17 cellular contexts compared by ENCODE assay signal in genomic region chr6:134725590-134725989, GRCh38.
"Had no signal": no experiment of that assay in that cellular context is flagged by ENCODE, and none has a peak within 500 bp of the region (broad histone marks: within the 10 kb centered on the region; RNA-seq: fewer than 3 reads in every experiment).

No MANE protein-coding gene starts in this region.

- H3K4me1 Mint-ChIP-seq: natural killer cell had no signal

- H3K27ac ChIP-seq: dorsolateral prefrontal cortex, hepatocyte, stomach, thoracic aorta had no signal

- H3K9me3 Mint-ChIP-seq: natural killer cell had no signal

- H3K4me3 ChIP-seq: dorsolateral prefrontal cortex, hepatocyte, mucosa of descending colon, stomach, thoracic aorta had no signal

- H3K36me3 Mint-ChIP-seq: natural killer cell had no signal

- H3K27me3 ChIP-seq: dorsolateral prefrontal cortex, hepatocyte, stomach had no signal

- H3K9me3 ChIP-seq: mucosa of descending colon, stomach, thoracic aorta had no signal

- H3K36me3 ChIP-seq: stomach, thoracic aorta had no signal

- ATAC-seq: natural killer cell had no signal

- DNase-seq: cortex of kidney; dorsolateral prefrontal cortex; effector CD8-positive, alpha-beta T cell; foreskin melanocyte; kidney; left cardiac atrium; mammary epithelial cell; natural killer cell; posterior cingulate gyrus; small intestine; stimulated activated CD4-positive, alpha-beta T cell treated with anti-CD3 and anti-CD28 coated beads, Interleukin-12 subunit alpha, Interleukin-12 subunit beta, amount 100 ng/mL, for 4 hours; stimulated activated naive CD4-positive, alpha-beta T cell; stomach; trophoblast cell had no signal

- H3K27ac Mint-ChIP-seq: natural killer cell had no signal

- H3K4me3 Mint-ChIP-seq: natural killer cell had no signal
